8 cellular contexts compared by ENCODE assay signal in the genomic region with DNA sequence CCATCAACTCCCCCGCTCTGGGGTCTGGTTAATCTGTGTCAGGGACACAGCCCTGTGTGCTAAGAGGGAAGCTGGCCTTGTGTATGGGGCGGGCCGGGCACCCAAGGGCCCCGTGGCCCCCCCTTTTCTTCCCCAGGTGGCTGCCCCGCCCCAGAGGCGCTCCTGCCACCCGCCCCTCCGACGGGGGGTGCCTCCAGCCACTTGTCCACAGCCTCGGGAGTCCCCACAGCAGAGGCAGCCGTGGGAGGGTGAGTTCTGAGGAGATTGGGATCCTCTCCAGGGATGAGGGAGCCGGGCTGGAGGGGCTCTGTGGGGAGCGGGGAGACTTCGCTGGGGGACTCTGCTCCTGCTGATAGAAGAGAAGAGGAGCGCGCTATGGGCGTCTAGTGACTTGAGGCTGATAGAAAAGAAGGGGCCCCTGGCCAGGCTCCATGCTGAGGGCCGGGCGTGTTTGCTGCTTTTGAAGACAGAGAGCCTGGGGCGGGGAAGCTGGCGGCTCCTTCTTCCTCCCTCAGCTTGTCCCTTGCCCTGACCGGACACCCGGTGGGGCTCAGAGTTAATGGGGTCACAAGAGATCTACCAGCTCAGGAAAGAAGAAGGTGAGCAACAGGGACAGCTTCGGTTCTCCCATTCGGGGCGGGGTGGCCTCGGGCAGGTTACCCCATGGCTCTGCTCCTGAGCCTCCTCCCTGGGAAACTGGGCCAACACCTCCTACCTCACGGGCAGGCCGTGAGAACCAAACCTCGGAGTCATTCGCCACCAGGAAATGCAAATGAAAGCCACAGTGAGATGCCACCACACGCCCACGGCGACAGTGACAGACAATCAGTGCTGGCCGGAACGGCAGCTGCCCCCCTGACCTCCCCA.
DNase-seq lines count a peak whose midpoint lies in the region; ATAC-seq and TF ChIP-seq lines count a peak whose summit lies in the region.

No MANE protein-coding gene starts in this region.

- no peak for DNase-seq in HCT116 (ENCODE audit: low read depth, low spot score)
- peak; percentile 77 for DNase-seq in activated CD8-positive, alpha-beta T cell treated with anti-CD3 and anti-CD28 coated beads for 36 hours
- DNase-seq in esophagus squamous epithelium (lab: John Stamatoyannopoulos, UW) = no peak
- DNase-seq in stimulated activated CD8-positive, alpha-beta memory T cell treated with anti-CD3 and anti-CD28 coated beads, Interleukin-7, amount 100 ng/mL, for 24 hours (ENCODE audit: low read depth) = peak; percentile 36
- DNase-seq in NCI-H1105 treated with DMSO at 0.1 percent for 48 hours (lab: John Stamatoyannopoulos, UW) = no peak
- DNase-seq in Caco-2 = no peak
- DNase-seq in NCI-H1048 (lab: John Stamatoyannopoulos, UW) = no peak

- H3K4me2 ChIP-seq in HCT116 (ENCODE audit: low read length) = peak overlapping the region; percentile 81

- no peaks in the 10 kb centered on the region for H3K27me3 ChIP-seq in HCT116 (ENCODE audit: insufficient read depth, low read length)
- peaks cover 0 to 13% (median 0%) of the 10 kb centered on the region in 4 donors for H3K27me3 ChIP-seq in esophagus squamous epithelium
- no peaks in the 10 kb centered on the region for H3K27me3 ChIP-seq in Caco-2 (replicated peaks; ENCODE audit: control insufficient read depth, insufficient read depth, low read length)

- peak overlapping the region; percentile 71 for H3K9ac ChIP-seq in HCT116 (ENCODE audit: low read length)

- BruUV-seq in HCT116 (replicated peaks; lab: Mats Ljungman, UMichigan) = no TSS peak
- BruUV-seq in Caco-2 (replicated peaks; lab: Mats Ljungman, UMichigan) = no TSS peak

- H3K36me3 ChIP-seq in HCT116 (ENCODE audit: control insufficient read depth in 1 of 2, insufficient read depth in 2 of 2, low read length in 2 of 2) (no peaks in the 10 kb centered on the region), esophagus squamous epithelium (no peaks in the 10 kb centered on the region), Caco-2 (ENCODE audit: control insufficient read depth, insufficient read depth, low read length) (no peaks in the 10 kb centered on the region)

- TF ChIP-seq RAD21 in HCT116 (IDR thresholded peaks at IDR 0.05; ENCODE audit: low read depth) = no peak

- H3K9me3 ChIP-seq in HCT116 (ENCODE audit: control insufficient read depth in 1 of 2, insufficient read depth in 1 of 2, low read depth in 1 of 2, low read length in 2 of 2) (no peaks in the 10 kb centered on the region), esophagus squamous epithelium (no peaks in the 10 kb centered on the region), Caco-2 (no peaks in the 10 kb centered on the region)

- RAD21 ChIA-PET in HCT116 (lab: Charles Lee; ENCODE audit: low non-redundant PET in 1 of 2, low total read pairs in 2 of 2, uncharacterized antibody in 2 of 2, unreplicated experiment in 2 of 2) = no interaction called here

- H3K27me3 Mint-ChIP-seq in activated CD8-positive, alpha-beta T cell treated with anti-CD3 and anti-CD28 coated beads for 36 hours = peaks cover 35% of the 10 kb centered on the region
- no peaks in the 10 kb centered on the region for H3K27me3 Mint-ChIP-seq in Caco-2 (ENCODE audit: insufficient read depth, unreplicated experiment)

- CTCF ChIA-PET in HCT116 (lab: Charles Lee) (interaction anchor here (1.8 kb wide), 1 partner anchor 17 kb away, joined by 9 read pairs; no protein-coding TSS in a partner anchor), Caco-2 (lab: Charles Lee) (interaction anchor here (1.2 kb wide), 1 partner anchor 12 kb away, joined by 3 read pairs; no protein-coding TSS in a partner anchor)
- CTCF ChIA-PET in activated CD8-positive, alpha-beta T cell treated with anti-CD3 and anti-CD28 coated beads for 36 hours (lab: Charles Lee) = interaction anchor here (0.7 to 3.2 kb wide), 5 partner anchors 16 to 279 kb away, joined by 3 to 14 read pairs (median 3); a partner anchor contains a TSS

- H3K9me2 ChIP-seq in HCT116 (ENCODE audit: insufficient read depth) = no peaks in the 10 kb centered on the region

- intact Hi-C loops in HCT116 (cut with micrococcal nuclease) (loop anchor here (5.0 kb wide), 2 partner anchors 122 to 197 kb away; a partner anchor contains a TSS), esophagus squamous epithelium (cut with DNase I) (no loop called here), Caco-2 (cut with micrococcal nuclease; ENCODE audit: unreplicated experiment) (no loop called here)
- intact Hi-C loops in activated CD8-positive, alpha-beta T cell treated with anti-CD3 and anti-CD28 coated beads for 36 hours (cut with micrococcal nuclease) = no loop called here

- H3K4me3 Mint-ChIP-seq in activated CD8-positive, alpha-beta T cell treated with anti-CD3 and anti-CD28 coated beads for 36 hours = peak overlapping the region; percentile 32
- H3K4me3 Mint-ChIP-seq in Caco-2 (ENCODE audit: unreplicated experiment) = no peak overlapping the region

- H4K20me1 ChIP-seq in HCT116 (ENCODE audit: insufficient read depth) = no peaks in the 10 kb centered on the region

- peaks cover 49% of the 10 kb centered on the region for H3K4me1 Mint-ChIP-seq in activated CD8-positive, alpha-beta T cell treated with anti-CD3 and anti-CD28 coated beads for 36 hours (ENCODE audit: low read depth)
- H3K4me1 Mint-ChIP-seq in Caco-2 (ENCODE audit: low read depth, unreplicated experiment) = peaks cover 13% of the 10 kb centered on the region

- no peaks in the 10 kb centered on the region for H3K36me3 Mint-ChIP-seq in activated CD8-positive, alpha-beta T cell treated with anti-CD3 and anti-CD28 coated beads for 36 hours (ENCODE audit: low read depth)
- H3K36me3 Mint-ChIP-seq in Caco-2 (ENCODE audit: insufficient read depth, unreplicated experiment) = no peaks in the 10 kb centered on the region

- peak overlapping the region; percentile 88 for H3K27ac ChIP-seq in HCT116 (ENCODE audit: low read depth, low read length)
- peak overlapping the region; percentile 92 to 98 (median 96) for H3K27ac ChIP-seq in esophagus squamous epithelium

- no peak for TF ChIP-seq POLR2A in HCT116 (IDR thresholded peaks at IDR 0.05; ENCODE audit: borderline replicate concordance, extremely low read depth, insufficient read depth, insufficient read length)
- TF ChIP-seq POLR2A in esophagus squamous epithelium (IDR thresholded peaks at IDR 0.05) = peak in 2 of 4 donors; percentile 36 to 44

- peak overlapping the region; percentile 50 to 56 for H3K4me3 ChIP-seq in HCT116 (replicated peaks in 1 of 2; ENCODE audit: low read depth in 1 of 2, low read length in 2 of 2)
- H3K4me3 ChIP-seq in esophagus squamous epithelium = peak overlapping the region; percentile 40 to 61 (median 49)
- H3K4me3 ChIP-seq in Caco-2 (ENCODE audit: low read depth, low read length) = no peak overlapping the region

- TF ChIP-seq CTCF in HCT116 (IDR thresholded peaks at IDR 0.05 in 2 of 3, conservative IDR thresholded peaks at IDR 0.05 in 1 of 3; ENCODE audit: borderline replicate concordance in 1 of 3, insufficient read depth in 1 of 3, low read depth in 2 of 3, low read length in 2 of 3) = no peak
- no peak for TF ChIP-seq CTCF in activated CD8-positive, alpha-beta T cell treated with anti-CD3 and anti-CD28 coated beads for 36 hours (IDR thresholded peaks at IDR 0.05)
- TF ChIP-seq CTCF in esophagus squamous epithelium (IDR thresholded peaks at IDR 0.05) = no peak
- TF ChIP-seq CTCF in Caco-2 (IDR thresholded peaks at IDR 0.05; ENCODE audit: insufficient read depth in 1 of 2, low read depth in 1 of 2, low read length in 1 of 2, severe bottlenecking in 1 of 2, unreplicated experiment in 1 of 2) = no peak

- no peak overlapping the region for H2AFZ ChIP-seq in HCT116 (ENCODE audit: low read depth, low read length, poor library complexity, severe bottlenecking)

- POLR2A ChIA-PET in HCT116 (lab: Charles Lee) (no interaction called here), Caco-2 (lab: Charles Lee) (no interaction called here)
- POLR2A ChIA-PET in activated CD8-positive, alpha-beta T cell treated with anti-CD3 and anti-CD28 coated beads for 36 hours (lab: Charles Lee) = interaction anchor here (0.7 to 2.4 kb wide), 8 partner anchors 15 to 198 kb away, joined by 3 to 14 read pairs (median 4); a partner anchor contains a TSS

- 40 to 51% methylated on average over 10 to 18 of the region's 36 CpGs for WGBS in esophagus squamous epithelium, 2 donors

- ATAC-seq in HCT116 (peak; percentile 48), HG02970 (IDR thresholded peaks at IDR 0.05; ENCODE audit: low FRiP score, unreplicated experiment) (no peak)
- ATAC-seq in activated CD8-positive, alpha-beta T cell treated with anti-CD3 and anti-CD28 coated beads for 36 hours = peak; percentile 7

- peak overlapping the region; percentile 81 for H3K27ac Mint-ChIP-seq in activated CD8-positive, alpha-beta T cell treated with anti-CD3 and anti-CD28 coated beads for 36 hours
- no peak overlapping the region for H3K27ac Mint-ChIP-seq in Caco-2 (ENCODE audit: unreplicated experiment)

- no peaks in the 10 kb centered on the region for H3K9me3 Mint-ChIP-seq in activated CD8-positive, alpha-beta T cell treated with anti-CD3 and anti-CD28 coated beads for 36 hours
- H3K9me3 Mint-ChIP-seq in Caco-2 (ENCODE audit: unreplicated experiment) = no peaks in the 10 kb centered on the region

- peaks cover 26 to 46% of the 10 kb centered on the region in 2 experiments for H3K4me1 ChIP-seq in HCT116 (ENCODE audit: control insufficient read depth in 1 of 2, insufficient read depth in 2 of 2, low read length in 2 of 2)
- H3K4me1 ChIP-seq in esophagus squamous epithelium = peaks cover 39 to 80% (median 63%) of the 10 kb centered on the region in 3 donors
- no peaks in the 10 kb centered on the region for H3K4me1 ChIP-seq in Caco-2

- no peaks in the 10 kb centered on the region for H3K79me2 ChIP-seq in HCT116 (ENCODE audit: insufficient read depth, low read length)

TF ChIP-seq in HCT116, 20 proteins besides CTCF, POLR2A, EP300 and RAD21:
- TF ChIP-seq POLR2AphosphoS5 (IDR thresholded peaks at IDR 0.05; ENCODE audit: low read depth, low read length) = peak; percentile 57
- no peak for TF ChIP-seq CBX3 (IDR thresholded peaks at IDR 0.05; ENCODE audit: low read depth)

Comparison
In these comparisons a context has a peak if more than half of its experiments do, and no peak if none do; other contexts are left out.
1. DNase-seq: peak in activated CD8-positive, alpha-beta T cell treated with anti-CD3 and anti-CD28 coated beads for 36 hours (single experiment) and stimulated activated CD8-positive, alpha-beta memory T cell treated with anti-CD3 and anti-CD28 coated beads, Interleukin-7, amount 100 ng/mL, for 24 hours (single experiment); none in HCT116 (single experiment), esophagus squamous epithelium (single experiment), NCI-H1105 treated with DMSO at 0.1 percent for 48 hours (single experiment), Caco-2 (0 of 2) and NCI-H1048 (single experiment).